Comparison of ENCODE assay signal across 1 cellular context in the genomic region with DNA sequence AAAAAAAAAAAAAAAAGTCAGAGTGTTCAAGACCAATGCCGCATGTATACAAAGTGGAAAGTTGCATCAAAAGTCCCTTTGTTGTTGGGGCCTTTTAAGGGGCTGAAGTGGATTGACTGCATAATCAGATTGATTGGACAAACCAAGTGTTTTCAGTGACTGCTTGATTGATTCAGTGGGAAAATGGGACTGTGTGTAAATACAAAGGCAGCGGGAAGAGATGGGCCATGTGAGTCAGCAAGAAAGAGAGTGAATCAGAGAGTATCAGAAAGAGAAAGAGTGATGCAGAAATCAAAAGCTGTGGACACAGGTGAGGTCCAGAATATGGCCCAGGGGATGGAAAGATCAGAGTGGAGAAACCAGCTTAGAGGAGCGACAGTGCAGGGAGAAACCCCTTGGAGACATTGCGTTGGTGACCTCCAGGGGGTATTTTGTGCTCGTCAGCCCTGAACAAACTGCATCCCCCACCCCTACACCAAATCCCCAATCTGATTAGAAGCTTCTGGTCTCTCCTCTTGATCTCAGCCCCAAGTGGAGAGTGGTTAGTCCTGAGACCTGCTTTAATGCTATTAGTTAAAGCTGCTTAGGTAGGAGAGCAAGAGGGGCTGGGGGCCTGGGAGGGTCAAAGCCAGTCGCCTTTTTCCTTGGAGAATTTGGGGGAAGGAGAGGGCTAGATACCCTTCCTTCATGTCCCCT.
A peak's percentile ranks its signal among the peaks of the same experiment; 100 is the strongest.
TF ChIP-seq lines count a peak whose summit lies in the region.

No MANE protein-coding gene starts in this region.

TF ChIP-seq in K562, 482 proteins besides CTCF, POLR2A, EP300 and RAD21:
- TF ChIP-seq KHSRP (IDR thresholded peaks at IDR 0.05) (no peak), CBFA2T3 (IDR thresholded peaks at IDR 0.05) (no peak), ZNF224 (CRISPR knock-in tag; IDR thresholded peaks at IDR 0.05) (no peak), NCOA6 (IDR thresholded peaks at IDR 0.05) (no peak), ZNF431 (CRISPR knock-in tag; IDR thresholded peaks at IDR 0.05) (no peak), ZNF764 (CRISPR knock-in tag; IDR thresholded peaks at IDR 0.05; ENCODE audit: low read depth) (no peak), MYC (IDR thresholded peaks at IDR 0.05; ENCODE audit: low read depth, low read length) (no peak), MYC (CRISPR knock-in tag; IDR thresholded peaks at IDR 0.05; ENCODE audit: borderline replicate concordance, low read depth) (no peak), RBM17 (IDR thresholded peaks at IDR 0.05; ENCODE audit: borderline replicate concordance, low read depth, low read length) (no peak), NFE2 (IDR thresholded peaks at IDR 0.05; ENCODE audit: low read depth) (0 out of 2 replicates have a peak, but pooled peaks have one; percentile 24), E2F3 (CRISPR knock-in tag; IDR thresholded peaks at IDR 0.05) (no peak), YBX1 (IDR thresholded peaks at IDR 0.05) (no peak), C11orf30 (IDR thresholded peaks at IDR 0.05; ENCODE audit: low read depth) (peak; percentile 29; the same call in 1 of the 2 replicates)
- TF ChIP-seq, protein P1, sequence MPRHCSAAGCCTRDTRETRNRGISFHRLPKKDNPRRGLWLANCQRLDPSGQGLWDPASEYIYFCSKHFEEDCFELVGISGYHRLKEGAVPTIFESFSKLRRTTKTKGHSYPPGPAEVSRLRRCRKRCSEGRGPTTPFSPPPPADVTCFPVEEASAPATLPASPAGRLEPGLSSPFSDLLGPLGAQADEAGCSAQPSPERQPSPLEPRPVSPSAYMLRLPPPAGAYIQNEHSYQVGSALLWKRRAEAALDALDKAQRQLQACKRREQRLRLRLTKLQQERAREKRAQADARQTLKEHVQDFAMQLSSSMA (CRISPR knock-in tag; IDR thresholded peaks at IDR 0.05): no peak
- TF ChIP-seq, protein P2, sequence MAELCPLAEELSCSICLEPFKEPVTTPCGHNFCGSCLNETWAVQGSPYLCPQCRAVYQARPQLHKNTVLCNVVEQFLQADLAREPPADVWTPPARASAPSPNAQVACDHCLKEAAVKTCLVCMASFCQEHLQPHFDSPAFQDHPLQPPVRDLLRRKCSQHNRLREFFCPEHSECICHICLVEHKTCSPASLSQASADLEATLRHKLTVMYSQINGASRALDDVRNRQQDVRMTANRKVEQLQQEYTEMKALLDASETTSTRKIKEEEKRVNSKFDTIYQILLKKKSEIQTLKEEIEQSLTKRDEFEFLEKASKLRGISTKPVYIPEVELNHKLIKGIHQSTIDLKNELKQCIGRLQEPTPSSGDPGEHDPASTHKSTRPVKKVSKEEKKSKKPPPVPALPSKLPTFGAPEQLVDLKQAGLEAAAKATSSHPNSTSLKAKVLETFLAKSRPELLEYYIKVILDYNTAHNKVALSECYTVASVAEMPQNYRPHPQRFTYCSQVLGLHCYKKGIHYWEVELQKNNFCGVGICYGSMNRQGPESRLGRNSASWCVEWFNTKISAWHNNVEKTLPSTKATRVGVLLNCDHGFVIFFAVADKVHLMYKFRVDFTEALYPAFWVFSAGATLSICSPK (IDR thresholded peaks at IDR 0.05; ENCODE audit: borderline replicate concordance): no peak
